Comparison of ENCODE assay signal across 8 cellular contexts in the genomic region with DNA sequence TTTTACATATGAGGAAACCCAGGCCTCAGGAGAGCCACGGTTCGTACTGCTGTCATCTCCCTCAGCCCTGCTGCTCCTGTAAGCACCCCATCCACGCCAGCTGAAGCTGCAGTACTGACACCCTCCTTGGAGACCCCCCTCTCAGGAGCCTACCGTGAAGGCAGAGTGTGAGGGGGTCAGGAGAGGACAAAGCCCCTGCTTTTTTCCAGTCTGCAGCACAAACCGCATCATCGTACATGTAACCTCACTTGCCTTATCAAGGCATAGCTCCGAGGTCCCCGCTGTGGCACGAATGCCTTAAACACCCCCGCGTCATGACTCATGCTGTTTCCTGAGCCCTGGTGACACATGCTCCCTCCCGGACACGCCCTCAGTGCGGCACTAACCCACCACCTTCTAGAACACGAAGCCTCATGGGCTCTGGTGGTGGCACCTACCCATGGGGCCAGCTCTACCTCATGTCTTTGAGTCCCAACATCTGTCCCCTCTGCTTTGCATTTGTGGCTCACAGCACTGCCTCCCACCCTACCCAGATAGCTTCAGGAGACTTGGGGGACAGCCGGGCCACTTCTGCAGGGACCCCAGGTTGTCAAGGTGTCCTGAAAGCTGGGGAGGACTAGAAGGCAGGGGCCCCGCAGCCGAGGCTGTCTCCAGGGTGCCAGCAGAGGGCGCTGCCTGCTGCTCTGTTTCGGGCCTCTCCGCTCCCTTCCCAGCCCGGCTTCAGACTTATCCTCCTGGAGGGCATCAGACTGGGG. TPM values are rescaled to one million over a fixed set of nuclear protein-coding genes. Genes with fewer than 3 reads are reported as not detected.
DNase-seq lines count a peak whose midpoint lies in the region; ATAC-seq and TF ChIP-seq lines count a peak whose summit lies in the region.

No MANE protein-coding gene starts in this region.

- no peak for TF ChIP-seq POLR2A in prostate gland (IDR thresholded peaks at IDR 0.05)
- TF ChIP-seq POLR2A in upper lobe of left lung (IDR thresholded peaks at IDR 0.05), result no peak

- no peak overlapping the region for H3K27ac ChIP-seq in prostate gland
- peak overlapping the region; percentile 53 to 97 (median 70) for H3K27ac ChIP-seq in upper lobe of left lung

- H3K27me3 ChIP-seq in prostate gland (replicated peaks; ENCODE audit: insufficient read depth) (no peaks in the 10 kb centered on the region), upper lobe of left lung (peaks cover 0 to 4% (median 0%) of the 10 kb centered on the region in 4 donors)

- TF ChIP-seq CTCF in prostate gland (IDR thresholded peaks at IDR 0.05) (peak; percentile 18 to 61 (median 42)), upper lobe of left lung (IDR thresholded peaks at IDR 0.05) (peak; percentile 55 to 73 (median 68))

- H3K36me3 ChIP-seq in prostate gland, result no peaks in the 10 kb centered on the region
- H3K36me3 ChIP-seq in upper lobe of left lung, result peaks cover 0 to 15% (median 9%) of the 10 kb centered on the region in 4 donors

- H3K4me1 ChIP-seq in prostate gland (replicated peaks) (peaks cover 6% of the 10 kb centered on the region), upper lobe of left lung (peaks cover 39 to 95% (median 76%) of the 10 kb centered on the region in 4 donors)

- ATAC-seq in HG03378 (IDR thresholded peaks at IDR 0.05; ENCODE audit: unreplicated experiment) (peak; percentile 34), upper lobe of left lung (ENCODE audit: low FRiP score in 2 of 2) (peak; percentile 31 to 45), HG02970 (IDR thresholded peaks at IDR 0.05; ENCODE audit: low FRiP score, unreplicated experiment) (no peak)

- intact Hi-C loops in prostate gland (cut with DNase I), result no loop called here

- peak; percentile 73 for DNase-seq in Caki2 (ENCODE audit: low read depth)
- peak; percentile 65 for DNase-seq in SIG-M5 (lab: John Stamatoyannopoulos, UW)
- DNase-seq in activated effector memory CD4-positive, alpha-beta T cell treated with Interleukin-2 at 50 U/mL for 16 hours, result peak; percentile 91
- DNase-seq in germinal center (ENCODE audit: low spot score), result peak; percentile 76
- peak; percentile 27 for DNase-seq in prostate gland (ENCODE audit: low spot score)
- DNase-seq in upper lobe of left lung, result peak; percentile 87

- in situ Hi-C loops in Caki2 (cut with HindIII; ENCODE audit: low pct_unique_long_range_greater_than_20kb, low sequenced_read_pairs), result no loop called here

- 50% methylated on average over 22 of the region's 22 CpGs for WGBS in prostate gland
- 39 to 51% methylated on average over 13 to 22 of the region's 22 CpGs for WGBS in upper lobe of left lung, 2 donors

- H3K4me3 ChIP-seq in prostate gland, result no peak overlapping the region
- H3K4me3 ChIP-seq in upper lobe of left lung, result no peak overlapping the region

- H3K9me3 ChIP-seq in prostate gland, result no peaks in the 10 kb centered on the region
- no peaks in the 10 kb centered on the region for H3K9me3 ChIP-seq in upper lobe of left lung

- peak in 2 of 4 donors; percentile 24 to 42 for TF ChIP-seq EP300 in upper lobe of left lung (IDR thresholded peaks at IDR 0.05)

RNA-seq across cellular contexts. Expression of a gene that starts 4.9 kb away (rescaled TPM):
- total RNA-seq in Caki2 (2014; rRNA removed; shearing (Covaris generic); ENCODE audit: low replicate concordance), result 7.4 and 12.5 TPM in 2 replicates
- total RNA-seq in prostate gland (10 to 100 TPM; 37.4 to 55.3 TPM), upper lobe of left lung (100 to 1,000 TPM in 4 of 6 donors, 10 to 100 TPM in 2; 39.1 to 271 (median 156) TPM)

RNA-seq across cellular contexts. Expression of a gene that starts 21.7 kb away (rescaled TPM):
- 4.2 and 12.1 TPM in 2 replicates for total RNA-seq in Caki2 (2014; rRNA removed; shearing (Covaris generic); ENCODE audit: low replicate concordance)
- 10 to 100 TPM; 13.2 to 18.1 TPM for total RNA-seq in prostate gland
- 100 to 1,000 TPM in 2 of 6 donors, 10 to 100 TPM in 4; 25.7 to 194 (median 62.5) TPM for total RNA-seq in upper lobe of left lung

RNA-seq across cellular contexts. Expression of a gene that starts 33.0 kb away (rescaled TPM):
- not detected in 2 replicates for total RNA-seq in Caki2 (2014; rRNA removed; shearing (Covaris generic); ENCODE audit: low replicate concordance)
- total RNA-seq in prostate gland (1 to 10 TPM; 3.2 to 5.3 TPM), upper lobe of left lung (100 to 1,000 TPM in 5 of 6 donors, 10 to 100 TPM in 1; 74.4 to 437 (median 172) TPM)

RNA-seq across cellular contexts. Expression of a gene that starts 50.8 kb away (rescaled TPM):
- 16.7 and 20.8 TPM in 2 replicates for total RNA-seq in Caki2 (2014; rRNA removed; shearing (Covaris generic); ENCODE audit: low replicate concordance)
- total RNA-seq in prostate gland (10 to 100 TPM in 1 of 2 donors, 1 to 10 TPM in 1; 3.4 to 21.0 TPM), upper lobe of left lung (10 to 100 TPM; 10.1 to 16.8 (median 10.7) TPM)

Comparison
In these comparisons a context has a peak if more than half of its experiments do, and no peak if none do; other contexts are left out.
1. DNase-seq: peak in every context shown above with its lines; median percentile 91 in activated effector memory CD4-positive, alpha-beta T cell treated with Interleukin-2 at 50 U/mL for 16 hours; 87 in upper lobe of left lung; 76 in germinal center; 73 in Caki2; 65 in SIG-M5; 27 in prostate gland.
2. H3K27ac ChIP-seq: peak in upper lobe of left lung (4 of 4); none in prostate gland (0 of 2).
3. RNA of a gene that starts 33.0 kb away (total RNA-seq): 74.4 to 437 TPM in upper lobe of left lung; 3.2 to 5.3 TPM in prostate gland and not detected in Caki2; every median in the first group is over 10 times any median in the second.